Comparison of ENCODE assay signal across 16 cellular contexts in genomic region chr12:57732726-57733593, GRCh38.
"Had no signal": no experiment of that assay in that cellular context is flagged by ENCODE, and none has a peak within 500 bp of the region (broad histone marks: within the 10 kb centered on the region; RNA-seq: fewer than 3 reads in every experiment).

No MANE protein-coding gene starts in this region.

- H3K4me3 Mint-ChIP-seq: activated T-cell treated with anti-CD3 and anti-CD28 coated beads, Interleukin-2, amount 50 U/mL, for 72 hours; naive B cell; T-cell had no signal

- H3K4me3 ChIP-seq: esophagus squamous epithelium, prostate gland, right lobe of liver, SK-N-MC, testis, upper lobe of right lung had no signal

- H3K27ac ChIP-seq: esophagus squamous epithelium, prostate gland, right lobe of liver, SK-N-MC, testis, upper lobe of right lung, VCaP had no signal

- H3K9me3 Mint-ChIP-seq: activated T-cell treated with anti-CD3 and anti-CD28 coated beads, Interleukin-2, amount 50 U/mL, for 72 hours; naive B cell; T-cell had no signal

- H3K27me3 ChIP-seq: testis had no signal

- H3K36me3 ChIP-seq: prostate gland, right lobe of liver, upper lobe of right lung had no signal

- H3K27me3 Mint-ChIP-seq: naive B cell, T-cell had no signal

- DNase-seq: activated naive CD4-positive, alpha-beta T cell treated with anti-CD3 and anti-CD28 coated beads, Interleukin-2, amount 50 U/mL, for 16 hours; activated T-cell treated with anti-CD3 and anti-CD28 coated beads, Interleukin-2, amount 50 U/mL, for 72 hours; aorta; esophagus squamous epithelium; naive B cell; nucleus accumbens; right lobe of liver; stimulated activated CD4-positive, alpha-beta T cell treated with anti-CD3 and anti-CD28 coated beads, Interleukin-2, amount 100 ng/mL, for 24 hours; stimulated activated naive CD4-positive, alpha-beta T cell; T-cell; testis; upper lobe of right lung had no signal

- H3K4me1 ChIP-seq: upper lobe of right lung had no signal

- H3K27ac Mint-ChIP-seq: activated T-cell treated with anti-CD3 and anti-CD28 coated beads, Interleukin-2, amount 50 U/mL, for 72 hours had no signal

- H3K9me3 ChIP-seq: esophagus squamous epithelium, prostate gland, right lobe of liver, testis, upper lobe of right lung had no signal

- FAIRE-seq: bronchial epithelial cell had no signal

- ATAC-seq: activated T-cell treated with anti-CD3 and anti-CD28 coated beads, Interleukin-2, amount 50 U/mL, for 72 hours; right lobe of liver; T-cell; upper lobe of right lung had no signal
